12 cellular contexts compared by ENCODE assay signal in the genomic region with DNA sequence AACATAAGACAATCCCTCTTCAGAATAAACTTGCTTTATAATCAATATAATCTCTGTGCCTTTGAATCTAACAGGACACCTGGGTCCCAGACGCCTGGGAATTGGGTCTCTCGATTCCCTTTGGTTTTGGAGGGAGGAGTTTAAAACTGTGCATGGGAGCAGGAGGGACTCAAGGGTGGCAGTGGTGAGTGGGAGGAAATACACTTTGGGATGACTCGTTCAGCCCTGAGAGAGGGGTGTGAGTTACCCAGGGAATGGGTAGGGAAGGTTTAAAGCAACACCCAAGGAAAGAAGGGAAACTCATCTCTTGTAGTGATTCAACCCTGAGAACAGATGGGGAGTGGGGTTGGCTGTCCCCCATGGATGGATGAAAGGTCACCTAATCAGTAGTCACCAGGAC. TPM values are rescaled to one million over a fixed set of nuclear protein-coding genes. Genes with fewer than 3 reads are reported as not detected.
DNase-seq lines count a peak whose midpoint lies in the region; ATAC-seq, FAIRE-seq and TF ChIP-seq lines count a peak whose summit lies in the region.
"Had no signal": no experiment of that assay in that cellular context is flagged by ENCODE, and none has a peak within 500 bp of the region (broad histone marks: within the 10 kb centered on the region; RNA-seq: fewer than 3 reads in every experiment).

No MANE protein-coding gene starts in this region.

- H3K36me3 ChIP-seq in astrocyte (ENCODE audit: insufficient read depth, low read length) (no peaks in the 10 kb centered on the region), neural progenitor cell (no peaks in the 10 kb centered on the region), upper lobe of left lung (no peaks in the 10 kb centered on the region)

- no peaks in the 10 kb centered on the region for H3K27me3 Mint-ChIP-seq in T-helper 2 cell treated with Interferon-gamma antibody and Interleukin-4, amounts not matched to agents 5 μg/mL and 100 μg/mL, for 36 hours (ENCODE audit: low read depth)
- H3K27me3 Mint-ChIP-seq in astrocyte (ENCODE audit: low read depth, unreplicated experiment): no peaks in the 10 kb centered on the region
- H3K27me3 Mint-ChIP-seq in neural progenitor cell (ENCODE audit: insufficient read depth, low read depth): peaks cover 14% of the 10 kb centered on the region

- peaks cover 6% of the 10 kb centered on the region for H3K79me2 ChIP-seq in astrocyte (ENCODE audit: insufficient read depth, low read length)
- H3K79me2 ChIP-seq in neural progenitor cell (ENCODE audit: low read depth): no peaks in the 10 kb centered on the region

- no peak for TF ChIP-seq POLR2A in upper lobe of left lung (IDR thresholded peaks at IDR 0.05)

- DNase-seq in T-helper 2 cell treated with Interferon-gamma antibody and Interleukin-4, amounts not matched to agents 5 μg/mL and 100 μg/mL, for 36 hours (ENCODE audit: low spot score): no peak
- DNase-seq in T-helper 2 cell: no peak
- peak; percentile 32 for DNase-seq in LHCN-M2 (ENCODE audit: low read depth)
- no peak for DNase-seq in astrocyte (ENCODE audit: low read depth)
- no peak for DNase-seq in neural progenitor cell (ENCODE audit: low spot score)
- no peak for DNase-seq in dedifferentiated amniotic fluid mesenchymal stem cell (ENCODE audit: extremely low spot score)
- no peak for DNase-seq in cerebellar cortex (ENCODE audit: low spot score)
- DNase-seq in upper lobe of left lung: no peak
- DNase-seq: activated CD8-positive, alpha-beta memory T cell treated with anti-CD3 and anti-CD28 coated beads for 24 hours; erythroblast had no signal

- H3K9me3 ChIP-seq in astrocyte (ENCODE audit: insufficient read depth, low read depth, low read length) (no peaks in the 10 kb centered on the region), neural progenitor cell (ENCODE audit: low read depth) (no peaks in the 10 kb centered on the region), upper lobe of left lung (no peaks in the 10 kb centered on the region)
- H3K9me3 ChIP-seq: SJSA1 had no signal

- H3K4me1 Mint-ChIP-seq in T-helper 2 cell treated with Interferon-gamma antibody and Interleukin-4, amounts not matched to agents 5 μg/mL and 100 μg/mL, for 36 hours (ENCODE audit: low read depth): peaks cover 44% of the 10 kb centered on the region
- H3K4me1 Mint-ChIP-seq in astrocyte (ENCODE audit: low read depth, unreplicated experiment) (peaks cover 7% of the 10 kb centered on the region), neural progenitor cell (peaks cover 24% of the 10 kb centered on the region)

- H3K4me2 ChIP-seq in astrocyte (ENCODE audit: low read length) (peak overlapping the region; percentile 98), neural progenitor cell (no peak overlapping the region)

- H4K20me1 ChIP-seq in astrocyte (ENCODE audit: insufficient read depth, low read length): no peaks in the 10 kb centered on the region
- H4K20me1 ChIP-seq in neural progenitor cell (ENCODE audit: low read depth): no peaks in the 10 kb centered on the region

- no peak overlapping the region for H3K27ac ChIP-seq in astrocyte (ENCODE audit: low read depth, low read length)
- H3K27ac ChIP-seq in neural progenitor cell: no peak overlapping the region
- H3K27ac ChIP-seq in upper lobe of left lung: no peak overlapping the region
- H3K27ac ChIP-seq: SJSA1 had no signal

- H3K4me3 Mint-ChIP-seq in T-helper 2 cell treated with Interferon-gamma antibody and Interleukin-4, amounts not matched to agents 5 μg/mL and 100 μg/mL, for 36 hours: peak overlapping the region; percentile 93
- H3K4me3 Mint-ChIP-seq in astrocyte (ENCODE audit: unreplicated experiment): peak overlapping the region; percentile 94
- H3K4me3 Mint-ChIP-seq in neural progenitor cell: peak overlapping the region; percentile 94

- no peak for TF ChIP-seq EP300 in upper lobe of left lung (IDR thresholded peaks at IDR 0.05)

- ATAC-seq in upper lobe of left lung (ENCODE audit: low FRiP score in 2 of 2): no peak

- H3K36me3 Mint-ChIP-seq in T-helper 2 cell treated with Interferon-gamma antibody and Interleukin-4, amounts not matched to agents 5 μg/mL and 100 μg/mL, for 36 hours (ENCODE audit: low read depth): peaks cover 22% of the 10 kb centered on the region
- H3K36me3 Mint-ChIP-seq in astrocyte (ENCODE audit: low read depth, unreplicated experiment): no peaks in the 10 kb centered on the region
- H3K36me3 Mint-ChIP-seq in neural progenitor cell: peaks cover 5% of the 10 kb centered on the region

- TF ChIP-seq CTCF in astrocyte (IDR thresholded peaks at IDR 0.05; ENCODE audit: insufficient read depth, low read depth, low read length) (no peak), neural progenitor cell (IDR thresholded peaks at IDR 0.05) (no peak), upper lobe of left lung (IDR thresholded peaks at IDR 0.05) (no peak)

- no peak overlapping the region for H2AFZ ChIP-seq in astrocyte (ENCODE audit: low read depth, low read length)
- H2AFZ ChIP-seq in neural progenitor cell (replicated peaks): no peak overlapping the region

- H3K4me3 ChIP-seq in astrocyte (ENCODE audit: insufficient read depth, low read depth, low read length) (no peak overlapping the region), neural progenitor cell (no peak overlapping the region), upper lobe of left lung (no peak overlapping the region)

- peaks cover 20% of the 10 kb centered on the region for H3K4me1 ChIP-seq in astrocyte (ENCODE audit: insufficient read depth, low read length)
- peaks cover 13% of the 10 kb centered on the region for H3K4me1 ChIP-seq in neural progenitor cell
- H3K4me1 ChIP-seq in upper lobe of left lung: peaks cover 18 to 38% (median 36%) of the 10 kb centered on the region in 4 donors

- no peaks in the 10 kb centered on the region for H3K9me3 Mint-ChIP-seq in T-helper 2 cell treated with Interferon-gamma antibody and Interleukin-4, amounts not matched to agents 5 μg/mL and 100 μg/mL, for 36 hours
- H3K9me3 Mint-ChIP-seq in astrocyte (ENCODE audit: unreplicated experiment) (no peaks in the 10 kb centered on the region), neural progenitor cell (no peaks in the 10 kb centered on the region)

- H3K27me3 ChIP-seq in astrocyte (ENCODE audit: insufficient read depth, low read length): no peaks in the 10 kb centered on the region
- no peaks in the 10 kb centered on the region for H3K27me3 ChIP-seq in neural progenitor cell
- H3K27me3 ChIP-seq in upper lobe of left lung: no peaks in the 10 kb centered on the region
- H3K27me3 ChIP-seq: SJSA1 had no signal

- peak overlapping the region; percentile 63 for H3K27ac Mint-ChIP-seq in T-helper 2 cell treated with Interferon-gamma antibody and Interleukin-4, amounts not matched to agents 5 μg/mL and 100 μg/mL, for 36 hours
- H3K27ac Mint-ChIP-seq in astrocyte (ENCODE audit: unreplicated experiment): no peak overlapping the region
- peak overlapping the region; percentile 52 for H3K27ac Mint-ChIP-seq in neural progenitor cell

- H3F3A ChIP-seq in neural progenitor cell (ENCODE audit: low read depth): peaks cover 6% of the 10 kb centered on the region

- FAIRE-seq in astrocyte (lab: Jason Lieb, UNC): no peak

- WGBS in upper lobe of left lung, 2 donors: 53 to 84% methylated on average over 3 of the region's 3 CpGs

- H3K9ac ChIP-seq in astrocyte (ENCODE audit: low read length) (peak overlapping the region; percentile 96), neural progenitor cell (no peak overlapping the region)

RNA-seq across cellular contexts. Expression of a gene that starts 1.6 kb away (rescaled TPM):
- total RNA-seq in LHCN-M2 (2014; rRNA removed) (15.3 and 17.9 TPM in 2 replicates), astrocyte (14.1 and 16.1 TPM in 2 replicates), neural progenitor cell (ENCODE audit: low replicate concordance) (11.9 and 19.9 TPM in 2 replicates), upper lobe of left lung (10 to 100 TPM; 19.9 to 32.4 (median 26.6) TPM)
- polyA plus RNA-seq in LHCN-M2 (2012): 46.3 TPM

RNA-seq across cellular contexts. Expression of a gene that starts 5.2 kb away (rescaled TPM):
- 1.1 and 1.3 TPM in 2 replicates for total RNA-seq in LHCN-M2 (2014; rRNA removed)
- 2.6 TPM for polyA plus RNA-seq in LHCN-M2 (2012)
- total RNA-seq in astrocyte: 2.1 and 2.8 TPM in 2 replicates
- total RNA-seq in neural progenitor cell (ENCODE audit: low replicate concordance): 0.67 and 1.1 TPM in 2 replicates
- 10 to 100 TPM in 3 of 6 donors, 1 to 10 TPM in 3; 3.9 to 18.9 (median 9.5) TPM for total RNA-seq in upper lobe of left lung

RNA-seq across cellular contexts. Expression of a gene that starts 20.0 kb away (rescaled TPM):
- total RNA-seq in LHCN-M2 (2014; rRNA removed): not detected in 2 replicates
- polyA plus RNA-seq in LHCN-M2 (2012): not detected
- total RNA-seq in astrocyte: 0.23 TPM in 1 of 2 replicates, not detected in the other
- 0.07 and 0.50 TPM in 2 replicates for total RNA-seq in neural progenitor cell (ENCODE audit: low replicate concordance)
- 100 to 1,000 TPM in 2 of 6 donors, 10 to 100 TPM in 4; 12.5 to 127 (median 30.4) TPM for total RNA-seq in upper lobe of left lung
- total RNA-seq: NCI-H460, SJSA1 had no signal

RNA-seq across cellular contexts. Expression of a gene that starts 41.0 kb away (rescaled TPM):
- total RNA-seq in LHCN-M2 (2014; rRNA removed) (34.7 and 44.2 TPM in 2 replicates), astrocyte (33.7 and 35.4 TPM in 2 replicates), neural progenitor cell (ENCODE audit: low replicate concordance) (64.6 and 83.5 TPM in 2 replicates), upper lobe of left lung (10 to 100 TPM; 11.9 to 60.8 (median 29.5) TPM)
- 12.2 TPM for polyA plus RNA-seq in LHCN-M2 (2012)

RNA-seq across cellular contexts. Expression of a gene that starts 42.2 kb away (rescaled TPM):
- total RNA-seq in LHCN-M2 (2014; rRNA removed) (1.5 and 2.7 TPM in 2 replicates), astrocyte (14.3 and 14.7 TPM in 2 replicates), neural progenitor cell (ENCODE audit: low replicate concordance) (6.4 and 10.4 TPM in 2 replicates), upper lobe of left lung (100 to 1,000 TPM in 1 of 6 donors, 10 to 100 TPM in 5; 19.6 to 123 (median 42.4) TPM)
- 1.7 TPM for polyA plus RNA-seq in LHCN-M2 (2012)
